ENCODE assay signal across 11 cellular contexts in the genomic region with DNA sequence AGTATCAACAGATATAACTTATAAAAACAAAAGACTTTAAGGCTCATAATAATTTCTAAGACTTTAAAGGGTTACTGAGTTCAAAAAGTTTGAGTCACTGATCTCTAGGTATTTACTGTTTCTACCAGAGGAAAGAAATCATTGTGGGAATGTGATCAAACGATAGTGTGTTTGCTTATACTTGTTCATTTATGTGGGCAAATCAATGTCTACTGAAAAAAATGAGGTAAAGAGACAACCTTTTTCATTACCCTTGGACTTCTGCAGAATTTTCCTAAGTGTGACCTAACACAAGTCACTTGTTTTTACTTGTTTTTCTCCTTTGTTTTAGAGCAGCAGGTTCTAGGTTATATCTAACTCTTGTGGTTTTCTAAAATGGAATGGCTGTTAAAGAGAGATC.
A peak's percentile ranks its signal among the peaks of the same experiment; 100 is the strongest.
DNase-seq lines count a peak whose midpoint lies in the region; ATAC-seq and TF ChIP-seq lines count a peak whose summit lies in the region.
"Had no signal": no experiment of that assay in that cellular context is flagged by ENCODE, and none has a peak within 500 bp of the region (broad histone marks: within the 10 kb centered on the region; RNA-seq: fewer than 3 reads in every experiment).

No MANE protein-coding gene starts in this region.

- TF ChIP-seq POLR2A in testis (IDR thresholded peaks at IDR 0.05): no peak

- no peaks in the 10 kb centered on the region for H3K27me3 ChIP-seq in BLaER1 treated with 17β-estradiol and CSF1 and Interleukin-3, amounts not matched to agents 10 nM and 100 nM
- 0 out of 2 replicates have a peak, but pooled peaks cover 2% of the 10 kb centered on the region for H3K27me3 ChIP-seq in HUES6 (ENCODE audit: control insufficient read depth, insufficient read depth, low read length)
- no peaks in the 10 kb centered on the region for H3K27me3 ChIP-seq in testis
- H3K27me3 ChIP-seq: Peyer's patch had no signal

- WGBS in testis, 2 donors: 71 to 76% methylated on average over 1 of the region's 1 CpG

- peak overlapping the region in 7 of 11 experiments; percentile 18 to 61 (median 50); a peak in 9 of 22 replicates for H3K9ac ChIP-seq in BLaER1 treated with 17β-estradiol and CSF1 and Interleukin-3, amounts not matched to agents 10 nM and 100 nM
- H3K9ac ChIP-seq in HUES6 (ENCODE audit: low read length): peak overlapping the region; percentile 39

- H3K4me1 Mint-ChIP-seq in chondrocyte (ENCODE audit: low read depth) (peaks cover 59% of the 10 kb centered on the region), natural killer cell (peaks cover 39 to 40% of the 10 kb centered on the region in 2 donors)

- no peaks in the 10 kb centered on the region for H3K9me3 Mint-ChIP-seq in chondrocyte (ENCODE audit: low read depth)
- no peaks in the 10 kb centered on the region for H3K9me3 Mint-ChIP-seq in natural killer cell

- intact Hi-C loops in natural killer cell (cut with micrococcal nuclease): no loop called here
- intact Hi-C loops in testis (cut with DNase I; ENCODE audit: low total_unique reads): no loop called here

- ATAC-seq in natural killer cell (no peak), GM18498 (IDR thresholded peaks at IDR 0.05; ENCODE audit: unreplicated experiment) (no peak), HG03135 (IDR thresholded peaks at IDR 0.05; ENCODE audit: unreplicated experiment) (no peak)

- no peaks in the 10 kb centered on the region for H4K20me1 ChIP-seq in BLaER1 treated with 17β-estradiol and CSF1 and Interleukin-3, amounts not matched to agents 10 nM and 100 nM

- H3K4me3 ChIP-seq in BLaER1 treated with 17β-estradiol and CSF1 and Interleukin-3, amounts not matched to agents 10 nM and 100 nM: peak overlapping the region in 6 of 10 experiments; percentile 7 to 34 (median 27); a peak in 9 of 20 replicates
- H3K4me3 ChIP-seq in HUES6 (ENCODE audit: low read depth, low read length) (peak overlapping the region; percentile 17; the same call in 1 of the 2 replicates), testis (no peak overlapping the region)
- H3K4me3 ChIP-seq: Peyer's patch had no signal

- no peak for TF ChIP-seq CTCF in chondrocyte (IDR thresholded peaks at IDR 0.05)
- no peak for TF ChIP-seq CTCF in natural killer cell (IDR thresholded peaks at IDR 0.05)
- no peak for TF ChIP-seq CTCF in testis (IDR thresholded peaks at IDR 0.05)

- no peaks in the 10 kb centered on the region for H3K9me3 ChIP-seq in BLaER1 treated with 17β-estradiol and CSF1 and Interleukin-3, amounts not matched to agents 10 nM and 100 nM (replicated peaks in 1 of 11)
- H3K9me3 ChIP-seq in HUES6 (ENCODE audit: control insufficient read depth, insufficient read depth, low read depth, low read length) (no peaks in the 10 kb centered on the region), testis (no peaks in the 10 kb centered on the region)
- H3K9me3 ChIP-seq: Peyer's patch had no signal

- H3K27me3 Mint-ChIP-seq in chondrocyte (ENCODE audit: low read depth): no peaks in the 10 kb centered on the region
- peaks cover 0 to 6% of the 10 kb centered on the region in 2 donors for H3K27me3 Mint-ChIP-seq in natural killer cell (ENCODE audit: low read depth in 2 of 2)

- H3K4me3 Mint-ChIP-seq in chondrocyte (ENCODE audit: unreplicated experiment) (peak overlapping the region; percentile 63), natural killer cell (peak overlapping the region; percentile 40)

- H3K27ac Mint-ChIP-seq in chondrocyte (ENCODE audit: unreplicated experiment): peak overlapping the region; percentile 99
- H3K27ac Mint-ChIP-seq in natural killer cell: peak overlapping the region in 1 of 2 donors; percentile 31

- peak overlapping the region in 4 of 11 experiments; percentile 5 to 67 (median 42); a peak in 5 of 22 replicates for H3K27ac ChIP-seq in BLaER1 treated with 17β-estradiol and CSF1 and Interleukin-3, amounts not matched to agents 10 nM and 100 nM
- H3K27ac ChIP-seq in HUES6 (ENCODE audit: low read depth, low read length) (no peak overlapping the region), testis (no peak overlapping the region)

- DNase-seq in chondrocyte (ENCODE audit: low spot score) (no peak), natural killer cell (no peak), testis (no peak), NK-92 (lab: John Stamatoyannopoulos, UW; ENCODE audit: unreplicated experiment) (no peak)
- DNase-seq: KG1, Peyer's patch, retina had no signal

- H3K4me2 ChIP-seq in BLaER1 treated with 17β-estradiol and CSF1 and Interleukin-3, amounts not matched to agents 10 nM and 100 nM: peak overlapping the region; percentile 72 to 88 (median 84)

- H3K36me3 Mint-ChIP-seq in chondrocyte (ENCODE audit: low read depth) (no peaks in the 10 kb centered on the region), natural killer cell (no peaks in the 10 kb centered on the region)

- H3K36me3 ChIP-seq in BLaER1 treated with 17β-estradiol and CSF1 and Interleukin-3, amounts not matched to agents 10 nM and 100 nM: no peaks in the 10 kb centered on the region
- no peaks in the 10 kb centered on the region for H3K36me3 ChIP-seq in HUES6 (ENCODE audit: control insufficient read depth, insufficient read depth, low read length)
- H3K36me3 ChIP-seq in testis (ENCODE audit: low read depth, missing control alignments): no peaks in the 10 kb centered on the region
- H3K36me3 ChIP-seq: Peyer's patch had no signal

- H3K4me1 ChIP-seq in BLaER1 treated with 17β-estradiol and CSF1 and Interleukin-3, amounts not matched to agents 10 nM and 100 nM: peaks cover 85 to 100% (median 98%) of the 10 kb centered on the region in 10 experiments
- peaks cover 33% of the 10 kb centered on the region for H3K4me1 ChIP-seq in HUES6 (ENCODE audit: control insufficient read depth, insufficient read depth, low read length)
- no peaks in the 10 kb centered on the region for H3K4me1 ChIP-seq in testis

Comparison
In these comparisons a context has a peak if more than half of its experiments do, and no peak if none do; other contexts are left out.
1. H3K4me3 ChIP-seq: peak in BLaER1 treated with 17β-estradiol and CSF1 and Interleukin-3, amounts not matched to agents 10 nM and 100 nM (6 of 10) and HUES6 (single experiment); none in testis (0 of 2).